In genomic region chr1:17895401-17895800, GRCh38 we compare ENCODE assay signal across 17 cellular contexts.
DNase-seq lines count a peak whose midpoint lies in the region; ATAC-seq and TF ChIP-seq lines count a peak whose summit lies in the region.
"Had no signal": no experiment of that assay in that cellular context is flagged by ENCODE, and none has a peak within 500 bp of the region (broad histone marks: within the 10 kb centered on the region; RNA-seq: fewer than 3 reads in every experiment).

No MANE protein-coding gene starts in this region.

- H3K36me3 Mint-ChIP-seq in natural killer cell treated with Interleukin-12 subunit alpha and Interleukin-12 subunit beta and Interleukin-15 and Interleukin-18, amount 100 ng/mL, for 72 hours = no peaks in the 10 kb centered on the region
- no peaks in the 10 kb centered on the region for H3K36me3 Mint-ChIP-seq in natural killer cell
- H3K36me3 Mint-ChIP-seq: CD14-positive monocyte; CD4-positive, alpha-beta memory T cell had no signal

- no peaks in the 10 kb centered on the region for H3K36me3 ChIP-seq in upper lobe of right lung
- H3K36me3 ChIP-seq: BLaER1 had no signal

- no peak overlapping the region for H3K27ac ChIP-seq in upper lobe of right lung
- no peak overlapping the region for H3K27ac ChIP-seq in RWPE1
- H3K27ac ChIP-seq: BLaER1 had no signal

- H3K27ac Mint-ChIP-seq in natural killer cell treated with Interleukin-12 subunit alpha and Interleukin-12 subunit beta and Interleukin-15 and Interleukin-18, amount 100 ng/mL, for 72 hours = no peak overlapping the region
- H3K27ac Mint-ChIP-seq in natural killer cell = no peak overlapping the region
- H3K27ac Mint-ChIP-seq: CD14-positive monocyte; CD4-positive, alpha-beta memory T cell; GM23338; HFFc6 had no signal

- H3K4me3 ChIP-seq in upper lobe of right lung = no peak overlapping the region
- H3K4me3 ChIP-seq: BLaER1, GM23338 had no signal

- CTCF ChIA-PET in RWPE1 (lab: Yijun Ruan, JAX) = no interaction called here

- H3K9me3 ChIP-seq in upper lobe of right lung = no peaks in the 10 kb centered on the region
- H3K9me3 ChIP-seq: BLaER1 had no signal

- no peaks in the 10 kb centered on the region for H3K4me1 ChIP-seq in upper lobe of right lung
- H3K4me1 ChIP-seq: BLaER1 had no signal

- no peaks in the 10 kb centered on the region for H3K4me1 Mint-ChIP-seq in natural killer cell treated with Interleukin-12 subunit alpha and Interleukin-12 subunit beta and Interleukin-15 and Interleukin-18, amount 100 ng/mL, for 72 hours (ENCODE audit: low read depth in 2 of 2)
- no peaks in the 10 kb centered on the region for H3K4me1 Mint-ChIP-seq in natural killer cell
- H3K4me1 Mint-ChIP-seq: CD14-positive monocyte; CD4-positive, alpha-beta memory T cell; GM23338 had no signal

- no peak for ATAC-seq in natural killer cell treated with Interleukin-12 subunit alpha and Interleukin-12 subunit beta and Interleukin-15 and Interleukin-18, amount 100 ng/mL, for 72 hours
- ATAC-seq in natural killer cell = no peak
- no peak for ATAC-seq in upper lobe of right lung
- ATAC-seq: GM23338, HCT116 had no signal

- intact Hi-C loops in natural killer cell (cut with micrococcal nuclease) (no loop called here), upper lobe of right lung (cut with DNase I) (no loop called here)

- POLR2A ChIA-PET in RWPE1 (lab: Yijun Ruan, JAX; ENCODE audit: low non-redundant PET) = no interaction called here

- H3K27me3 ChIP-seq in upper lobe of right lung = no peaks in the 10 kb centered on the region
- H3K27me3 ChIP-seq: BLaER1 had no signal

- H3K9me3 Mint-ChIP-seq in natural killer cell treated with Interleukin-12 subunit alpha and Interleukin-12 subunit beta and Interleukin-15 and Interleukin-18, amount 100 ng/mL, for 72 hours = no peaks in the 10 kb centered on the region
- no peaks in the 10 kb centered on the region for H3K9me3 Mint-ChIP-seq in natural killer cell
- H3K9me3 Mint-ChIP-seq: GM23338, HFFc6 had no signal

- TF ChIP-seq CTCF in natural killer cell (IDR thresholded peaks at IDR 0.05) (no peak), upper lobe of right lung (IDR thresholded peaks at IDR 0.05) (no peak), RWPE1 (conservative IDR thresholded peaks at IDR 0.05; ENCODE audit: low read depth) (no peak)

- peaks cover 20 to 38% of the 10 kb centered on the region in 2 donors for H3K27me3 Mint-ChIP-seq in natural killer cell treated with Interleukin-12 subunit alpha and Interleukin-12 subunit beta and Interleukin-15 and Interleukin-18, amount 100 ng/mL, for 72 hours
- peaks cover 15 to 47% of the 10 kb centered on the region in 2 donors for H3K27me3 Mint-ChIP-seq in natural killer cell (ENCODE audit: low read depth in 2 of 2)

- no peak overlapping the region for H3K4me3 Mint-ChIP-seq in natural killer cell treated with Interleukin-12 subunit alpha and Interleukin-12 subunit beta and Interleukin-15 and Interleukin-18, amount 100 ng/mL, for 72 hours
- H3K4me3 Mint-ChIP-seq in natural killer cell = no peak overlapping the region
- H3K4me3 Mint-ChIP-seq: CD14-positive monocyte; CD4-positive, alpha-beta memory T cell; GM23338; HFFc6 had no signal

- peak; percentile 23 for DNase-seq in natural killer cell treated with Interleukin-12 subunit alpha and Interleukin-12 subunit beta and Interleukin-15 and Interleukin-18, amount 100 ng/mL, for 72 hours (ENCODE audit: low spot score)
- DNase-seq in natural killer cell = no peak
- peak; percentile 49 for DNase-seq in mesenteric fat pad (ENCODE audit: low spot score)
- peak; percentile 37 for DNase-seq in upper lobe of right lung
- no peak for DNase-seq in activated T-cell treated with anti-CD3 and anti-CD28 coated beads, Interleukin-2, amount 50 U/mL, for 1 hour
- DNase-seq in RWPE1 (ENCODE audit: low spot score) = no peak
- no peak for DNase-seq in NCI-H2107 treated with DMSO at 0.1 percent for 48 hours (lab: John Stamatoyannopoulos, UW; ENCODE audit: unreplicated experiment)
- DNase-seq: 8988T; CD4-positive, alpha-beta memory T cell; DMS153; DMS79; GDM1; HFFc6 had no signal

Comparison
In these comparisons a context has a peak if more than half of its experiments do, and no peak if none do; other contexts are left out.
1. DNase-seq: peak in natural killer cell treated with Interleukin-12 subunit alpha and Interleukin-12 subunit beta and Interleukin-15 and Interleukin-18, amount 100 ng/mL, for 72 hours (single experiment), mesenteric fat pad (single experiment) and upper lobe of right lung (single experiment); none in natural killer cell (single experiment), activated T-cell treated with anti-CD3 and anti-CD28 coated beads, Interleukin-2, amount 50 U/mL, for 1 hour (single experiment), RWPE1 (single experiment) and NCI-H2107 treated with DMSO at 0.1 percent for 48 hours (single experiment).